Comparison of ENCODE assay signal across 1 cellular context in the genomic region with DNA sequence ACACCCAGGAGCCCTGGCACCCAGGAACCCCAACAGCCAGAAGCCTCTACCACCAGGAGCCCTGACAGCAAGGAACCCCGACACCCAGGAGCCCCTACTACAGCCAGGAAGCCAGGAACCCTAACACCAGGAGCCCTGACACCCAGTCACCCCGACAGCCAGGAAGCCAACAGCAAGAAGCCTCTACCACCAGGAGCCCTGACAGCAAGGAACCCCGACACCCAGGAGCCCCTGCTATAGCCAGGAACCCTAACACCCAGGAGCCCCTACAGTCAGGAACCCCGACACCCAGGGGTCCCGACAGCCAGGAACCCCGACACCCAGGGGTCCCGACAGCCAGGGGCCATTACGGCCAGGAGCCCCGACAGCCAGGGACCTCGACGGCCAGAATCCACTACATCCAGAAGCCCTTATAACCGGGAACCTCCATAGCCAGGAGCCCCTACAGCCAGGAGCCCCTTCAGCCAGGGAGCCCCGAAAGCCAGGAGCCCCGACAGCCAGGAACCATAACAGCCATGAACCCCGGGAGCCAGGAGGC.
TF ChIP-seq lines count a peak whose summit lies in the region.

No MANE protein-coding gene starts in this region.

TF ChIP-seq in HepG2, 621 proteins besides CTCF, POLR2A, EP300 and RAD21:
- no peak for TF ChIP-seq SNAI1 (CRISPR knock-in tag; IDR thresholded peaks at IDR 0.05; ENCODE audit: borderline replicate concordance)
- no peak for TF ChIP-seq ZBTB3 (CRISPR knock-in tag; IDR thresholded peaks at IDR 0.05; ENCODE audit: borderline replicate concordance, low read depth)
- TF ChIP-seq ZC3H13 (CRISPR knock-in tag; IDR thresholded peaks at IDR 0.05): no peak
- peak; percentile 90; the same call in 1 of the 2 replicates for TF ChIP-seq ZNF501 (CRISPR knock-in tag; IDR thresholded peaks at IDR 0.05)
- TF ChIP-seq ZNF333 (CRISPR knock-in tag; IDR thresholded peaks at IDR 0.05; ENCODE audit: borderline replicate concordance): no peak
- 0 out of 2 replicates have a peak, but pooled peaks have one; percentile 45 for TF ChIP-seq SETDB1 (CRISPR knock-in tag; IDR thresholded peaks at IDR 0.05; ENCODE audit: borderline replicate concordance)
- TF ChIP-seq ASH2L (IDR thresholded peaks at IDR 0.05; ENCODE audit: insufficient read length, low read depth, low read length): no peak
- 0 out of 2 replicates have a peak, but pooled peaks have one; percentile 53 for TF ChIP-seq ZNF224 (CRISPR knock-in tag; IDR thresholded peaks at IDR 0.05)
- TF ChIP-seq, protein P1, sequence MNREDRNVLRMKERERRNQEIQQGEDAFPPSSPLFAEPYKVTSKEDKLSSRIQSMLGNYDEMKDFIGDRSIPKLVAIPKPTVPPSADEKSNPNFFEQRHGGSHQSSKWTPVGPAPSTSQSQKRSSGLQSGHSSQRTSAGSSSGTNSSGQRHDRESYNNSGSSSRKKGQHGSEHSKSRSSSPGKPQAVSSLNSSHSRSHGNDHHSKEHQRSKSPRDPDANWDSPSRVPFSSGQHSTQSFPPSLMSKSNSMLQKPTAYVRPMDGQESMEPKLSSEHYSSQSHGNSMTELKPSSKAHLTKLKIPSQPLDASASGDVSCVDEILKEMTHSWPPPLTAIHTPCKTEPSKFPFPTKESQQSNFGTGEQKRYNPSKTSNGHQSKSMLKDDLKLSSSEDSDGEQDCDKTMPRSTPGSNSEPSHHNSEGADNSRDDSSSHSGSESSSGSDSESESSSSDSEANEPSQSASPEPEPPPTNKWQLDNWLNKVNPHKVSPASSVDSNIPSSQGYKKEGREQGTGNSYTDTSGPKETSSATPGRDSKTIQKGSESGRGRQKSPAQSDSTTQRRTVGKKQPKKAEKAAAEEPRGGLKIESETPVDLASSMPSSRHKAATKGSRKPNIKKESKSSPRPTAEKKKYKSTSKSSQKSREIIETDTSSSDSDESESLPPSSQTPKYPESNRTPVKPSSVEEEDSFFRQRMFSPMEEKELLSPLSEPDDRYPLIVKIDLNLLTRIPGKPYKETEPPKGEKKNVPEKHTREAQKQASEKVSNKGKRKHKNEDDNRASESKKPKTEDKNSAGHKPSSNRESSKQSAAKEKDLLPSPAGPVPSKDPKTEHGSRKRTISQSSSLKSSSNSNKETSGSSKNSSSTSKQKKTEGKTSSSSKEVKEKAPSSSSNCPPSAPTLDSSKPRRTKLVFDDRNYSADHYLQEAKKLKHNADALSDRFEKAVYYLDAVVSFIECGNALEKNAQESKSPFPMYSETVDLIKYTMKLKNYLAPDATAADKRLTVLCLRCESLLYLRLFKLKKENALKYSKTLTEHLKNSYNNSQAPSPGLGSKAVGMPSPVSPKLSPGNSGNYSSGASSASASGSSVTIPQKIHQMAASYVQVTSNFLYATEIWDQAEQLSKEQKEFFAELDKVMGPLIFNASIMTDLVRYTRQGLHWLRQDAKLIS (CRISPR knock-in tag; IDR thresholded peaks at IDR 0.05): no peak
- TF ChIP-seq EED (CRISPR knock-in tag; IDR thresholded peaks at IDR 0.05): 0 out of 2 replicates have a peak, but pooled peaks have one; percentile 41
- TF ChIP-seq ZNF607 (CRISPR knock-in tag; IDR thresholded peaks at IDR 0.05; ENCODE audit: borderline replicate concordance): no peak
- TF ChIP-seq ZSCAN20 (CRISPR knock-in tag; IDR thresholded peaks at IDR 0.05; ENCODE audit: borderline replicate concordance): no peak
- TF ChIP-seq POLR2AphosphoS2 (IDR thresholded peaks at IDR 0.05; ENCODE audit: low read depth, low read length): no peak
- no peak for TF ChIP-seq ZNF296 (CRISPR knock-in tag; conservative IDR thresholded peaks at IDR 0.05)
- TF ChIP-seq NFE2L1 (CRISPR knock-in tag; IDR thresholded peaks at IDR 0.05; ENCODE audit: borderline replicate concordance): no peak
- no peak for TF ChIP-seq NKX3-1 (CRISPR knock-in tag; IDR thresholded peaks at IDR 0.05)
- no peak for TF ChIP-seq ZNF3 (CRISPR knock-in tag; IDR thresholded peaks at IDR 0.05)
- TF ChIP-seq PCBP1 (IDR thresholded peaks at IDR 0.05; ENCODE audit: borderline replicate concordance, low read depth, low read length): 0 out of 2 replicates have a peak, but pooled peaks have one; percentile 52
- no peak for TF ChIP-seq ZNF841 (CRISPR knock-in tag; IDR thresholded peaks at IDR 0.05; ENCODE audit: borderline replicate concordance)
- TF ChIP-seq, protein P2, sequence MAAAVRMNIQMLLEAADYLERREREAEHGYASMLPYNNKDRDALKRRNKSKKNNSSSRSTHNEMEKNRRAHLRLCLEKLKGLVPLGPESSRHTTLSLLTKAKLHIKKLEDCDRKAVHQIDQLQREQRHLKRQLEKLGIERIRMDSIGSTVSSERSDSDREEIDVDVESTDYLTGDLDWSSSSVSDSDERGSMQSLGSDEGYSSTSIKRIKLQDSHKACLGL (CRISPR knock-in tag; IDR thresholded peaks at IDR 0.05): 0 out of 2 replicates have a peak, but pooled peaks have one; percentile 2
- TF ChIP-seq, protein P3, sequence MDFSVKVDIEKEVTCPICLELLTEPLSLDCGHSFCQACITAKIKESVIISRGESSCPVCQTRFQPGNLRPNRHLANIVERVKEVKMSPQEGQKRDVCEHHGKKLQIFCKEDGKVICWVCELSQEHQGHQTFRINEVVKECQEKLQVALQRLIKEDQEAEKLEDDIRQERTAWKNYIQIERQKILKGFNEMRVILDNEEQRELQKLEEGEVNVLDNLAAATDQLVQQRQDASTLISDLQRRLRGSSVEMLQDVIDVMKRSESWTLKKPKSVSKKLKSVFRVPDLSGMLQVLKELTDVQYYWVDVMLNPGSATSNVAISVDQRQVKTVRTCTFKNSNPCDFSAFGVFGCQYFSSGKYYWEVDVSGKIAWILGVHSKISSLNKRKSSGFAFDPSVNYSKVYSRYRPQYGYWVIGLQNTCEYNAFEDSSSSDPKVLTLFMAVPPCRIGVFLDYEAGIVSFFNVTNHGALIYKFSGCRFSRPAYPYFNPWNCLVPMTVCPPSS (IDR thresholded peaks at IDR 0.05): no peak
- peak; percentile 5 for TF ChIP-seq RBM39 (IDR thresholded peaks at IDR 0.05; ENCODE audit: low read depth, low read length, poor library complexity, severe bottlenecking)
- 0 out of 2 replicates have a peak, but pooled peaks have one; percentile 1 for TF ChIP-seq NAIF1 (CRISPR knock-in tag; IDR thresholded peaks at IDR 0.05; ENCODE audit: borderline replicate concordance)
- TF ChIP-seq, protein P4, sequence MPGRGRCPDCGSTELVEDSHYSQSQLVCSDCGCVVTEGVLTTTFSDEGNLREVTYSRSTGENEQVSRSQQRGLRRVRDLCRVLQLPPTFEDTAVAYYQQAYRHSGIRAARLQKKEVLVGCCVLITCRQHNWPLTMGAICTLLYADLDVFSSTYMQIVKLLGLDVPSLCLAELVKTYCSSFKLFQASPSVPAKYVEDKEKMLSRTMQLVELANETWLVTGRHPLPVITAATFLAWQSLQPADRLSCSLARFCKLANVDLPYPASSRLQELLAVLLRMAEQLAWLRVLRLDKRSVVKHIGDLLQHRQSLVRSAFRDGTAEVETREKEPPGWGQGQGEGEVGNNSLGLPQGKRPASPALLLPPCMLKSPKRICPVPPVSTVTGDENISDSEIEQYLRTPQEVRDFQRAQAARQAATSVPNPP (CRISPR knock-in tag; IDR thresholded peaks at IDR 0.05): no peak
- TF ChIP-seq ZNF484 (CRISPR knock-in tag; IDR thresholded peaks at IDR 0.05; ENCODE audit: borderline replicate concordance, low read depth): no peak
- no peak for TF ChIP-seq POLR2AphosphoS5 (IDR thresholded peaks at IDR 0.05; ENCODE audit: low read depth, low read length)
- no peak for TF ChIP-seq EHMT2 (IDR thresholded peaks at IDR 0.05; ENCODE audit: borderline replicate concordance, low read depth, low read length)
- no peak for TF ChIP-seq HCFC1 (IDR thresholded peaks at IDR 0.05; ENCODE audit: low read depth, low read length)
- TF ChIP-seq ZNF572 (CRISPR knock-in tag; IDR thresholded peaks at IDR 0.05): peak; percentile 29; the same call in 1 of the 2 replicates
- TF ChIP-seq ZNF138 (CRISPR knock-in tag; IDR thresholded peaks at IDR 0.05; ENCODE audit: low read depth): peak; percentile 12; the same call in 1 of the 2 replicates
